Comparison of ENCODE assay signal across 9 cellular contexts in genomic region chr1:167601442-167602380, GRCh38. TPM values are rescaled to one million over a fixed set of nuclear protein-coding genes. Genes with fewer than 3 reads are reported as not detected.
DNase-seq lines count a peak whose midpoint lies in the region; ATAC-seq and TF ChIP-seq lines count a peak whose summit lies in the region.
"Had no signal": no experiment of that assay in that cellular context is flagged by ENCODE, and none has a peak within 500 bp of the region (broad histone marks: within the 10 kb centered on the region; RNA-seq: fewer than 3 reads in every experiment).

No MANE protein-coding gene starts in this region.

- H3K27ac ChIP-seq in left lung = peak overlapping the region; percentile 51 to 79
- peak overlapping the region in 1 of 2 donors; percentile 17 for H3K27ac ChIP-seq in tibial artery
- no peak overlapping the region for H3K27ac ChIP-seq in WERI-Rb-1

- CTCF ChIA-PET in activated naive CD4-positive, alpha-beta T cell treated with anti-CD3 and anti-CD28 coated beads for 36 hours (lab: Charles Lee) = interaction anchor here (0.7 to 7.2 kb wide), 16 partner anchors 8 to 113 kb away, joined by 3 to 226 read pairs (median 8); partner anchors contain the start of genes CREG1 and RCSD1
- CTCF ChIA-PET in activated CD4-positive, alpha-beta memory T cell treated with anti-CD3 and anti-CD28 coated beads for 36 hours (lab: Charles Lee) = interaction anchor here (0.7 to 5.7 kb wide), 20 partner anchors 15 to 480 kb away, joined by 3 to 227 read pairs (median 8); partner anchors contain the start of genes CREG1 and RCSD1

- DNase-seq in activated naive CD4-positive, alpha-beta T cell treated with anti-CD3 and anti-CD28 coated beads for 36 hours = peak; percentile 40
- no peak for DNase-seq in activated naive CD4-positive, alpha-beta T cell (lab: John Stamatoyannopoulos, UW)
- peak; percentile 35 for DNase-seq in activated CD4-positive, alpha-beta memory T cell treated with anti-CD3 and anti-CD28 coated beads for 36 hours
- DNase-seq in left lung (peak; percentile 82 to 84), tibial artery (peak; percentile 67 to 73), COR-L47 (lab: John Stamatoyannopoulos, UW) (no peak), WERI-Rb-1 (no peak)

- no peaks in the 10 kb centered on the region for H3K27me3 ChIP-seq in left lung
- no peaks in the 10 kb centered on the region for H3K27me3 ChIP-seq in tibial artery
- H3K27me3 ChIP-seq in WERI-Rb-1 (ENCODE audit: insufficient read depth, low read depth, severe bottlenecking) = no peaks in the 10 kb centered on the region

- peaks cover 20 to 42% of the 10 kb centered on the region in 2 donors for H3K4me1 ChIP-seq in left lung
- peaks cover 0 to 21% (median 10%) of the 10 kb centered on the region in 4 donors for H3K4me1 ChIP-seq in tibial artery

- no peaks in the 10 kb centered on the region for H3K27me3 Mint-ChIP-seq in activated naive CD4-positive, alpha-beta T cell treated with anti-CD3 and anti-CD28 coated beads for 36 hours (ENCODE audit: low read depth)
- H3K27me3 Mint-ChIP-seq in activated CD4-positive, alpha-beta memory T cell treated with anti-CD3 and anti-CD28 coated beads for 36 hours = no peaks in the 10 kb centered on the region

- peaks cover under 1% of the 10 kb centered on the region for H3K36me3 Mint-ChIP-seq in activated naive CD4-positive, alpha-beta T cell treated with anti-CD3 and anti-CD28 coated beads for 36 hours (ENCODE audit: low read depth)
- H3K36me3 Mint-ChIP-seq in activated CD4-positive, alpha-beta memory T cell treated with anti-CD3 and anti-CD28 coated beads for 36 hours = no peaks in the 10 kb centered on the region

- H3K9me3 ChIP-seq in left lung (no peaks in the 10 kb centered on the region), tibial artery (peaks cover 0 to 1% (median 0%) of the 10 kb centered on the region in 3 donors), WERI-Rb-1 (ENCODE audit: severe bottlenecking) (no peaks in the 10 kb centered on the region)

- TF ChIP-seq CTCF in left lung (IDR thresholded peaks at IDR 0.05) (no peak), tibial artery (IDR thresholded peaks at IDR 0.05) (no peak), WERI-Rb-1 (IDR thresholded peaks at IDR 0.05; ENCODE audit: low read depth, low read length) (no peak)

- peaks cover 39% of the 10 kb centered on the region for H3K4me1 Mint-ChIP-seq in activated naive CD4-positive, alpha-beta T cell treated with anti-CD3 and anti-CD28 coated beads for 36 hours (ENCODE audit: low read depth)
- peaks cover 37% of the 10 kb centered on the region for H3K4me1 Mint-ChIP-seq in activated CD4-positive, alpha-beta memory T cell treated with anti-CD3 and anti-CD28 coated beads for 36 hours (ENCODE audit: low read depth)

- POLR2A ChIA-PET in activated CD4-positive, alpha-beta memory T cell treated with anti-CD3 and anti-CD28 coated beads for 36 hours (lab: Charles Lee) = interaction anchor here (0.8 to 2.0 kb wide), 5 partner anchors 27 to 113 kb away, joined by 3 to 21 read pairs (median 13); no protein-coding TSS in a partner anchor

- peak; percentile 88 for ATAC-seq in left lung
- ATAC-seq in HG02642 (IDR thresholded peaks at IDR 0.05; ENCODE audit: poor library complexity, unreplicated experiment) = no peak

- H3K36me3 ChIP-seq in left lung (no peaks in the 10 kb centered on the region), tibial artery (no peaks in the 10 kb centered on the region), WERI-Rb-1 (no peaks in the 10 kb centered on the region)

- intact Hi-C loops in activated naive CD4-positive, alpha-beta T cell treated with anti-CD3 and anti-CD28 coated beads for 36 hours (cut with micrococcal nuclease) = loop anchor here (1.0 kb wide), 1 partner anchor 16 kb away; no protein-coding TSS in a partner anchor
- intact Hi-C loops in activated CD4-positive, alpha-beta memory T cell treated with anti-CD3 and anti-CD28 coated beads for 36 hours (cut with micrococcal nuclease) = loop anchor here (2.0 kb wide), 1 partner anchor 481 kb away; no protein-coding TSS in a partner anchor
- intact Hi-C loops in left lung (cut with DNase I) (loop anchor here in 1 of 2 donors (2.0 kb wide), 1 partner anchor 85 kb away; no protein-coding TSS in a partner anchor), tibial artery (cut with DNase I; ENCODE audit: low total_unique reads) (loop anchor here (2.0 to 10.0 kb wide), 2 partner anchors 85 to 193 kb away; no protein-coding TSS in a partner anchor)

- peak overlapping the region; percentile 23 for H3K4me3 Mint-ChIP-seq in activated naive CD4-positive, alpha-beta T cell treated with anti-CD3 and anti-CD28 coated beads for 36 hours
- H3K4me3 Mint-ChIP-seq in activated CD4-positive, alpha-beta memory T cell treated with anti-CD3 and anti-CD28 coated beads for 36 hours = no peak overlapping the region

- peak overlapping the region; percentile 75 for H3K27ac Mint-ChIP-seq in activated naive CD4-positive, alpha-beta T cell treated with anti-CD3 and anti-CD28 coated beads for 36 hours
- peak overlapping the region; percentile 64 for H3K27ac Mint-ChIP-seq in activated CD4-positive, alpha-beta memory T cell treated with anti-CD3 and anti-CD28 coated beads for 36 hours

- peaks cover 2% of the 10 kb centered on the region for H3K9me3 Mint-ChIP-seq in activated naive CD4-positive, alpha-beta T cell treated with anti-CD3 and anti-CD28 coated beads for 36 hours
- H3K9me3 Mint-ChIP-seq in activated CD4-positive, alpha-beta memory T cell treated with anti-CD3 and anti-CD28 coated beads for 36 hours = peaks cover 7% of the 10 kb centered on the region

- H3K4me3 ChIP-seq in left lung = no peak overlapping the region
- H3K4me3 ChIP-seq in tibial artery = no peak overlapping the region
- H3K4me3 ChIP-seq in WERI-Rb-1 (ENCODE audit: low read depth, low read length) = no peak overlapping the region

RNA-seq across cellular contexts. Expression of gene RCSD1, which starts 28.3 kb away (rescaled TPM):
- total RNA-seq in activated naive CD4-positive, alpha-beta T cell treated with anti-CD3 and anti-CD28 coated beads for 36 hours = 10 to 100 TPM; 27.3 to 27.9 TPM
- total RNA-seq in activated CD4-positive, alpha-beta memory T cell treated with anti-CD3 and anti-CD28 coated beads for 36 hours = 10 to 100 TPM; 61.7 to 65.8 TPM
- total RNA-seq in left lung = 10 to 100 TPM; 12.2 to 21.5 TPM
- total RNA-seq: epithelial cell of proximal tubule had no signal

RNA-seq across cellular contexts. Expression of gene CREG1, which starts 48.1 kb away (rescaled TPM):
- total RNA-seq in activated naive CD4-positive, alpha-beta T cell treated with anti-CD3 and anti-CD28 coated beads for 36 hours = 10 to 100 TPM in 1 of 2 experiments, 1 to 10 TPM in 1; 9.6 to 10.7 TPM
- 10 to 100 TPM; 13.5 to 14.6 TPM for total RNA-seq in activated CD4-positive, alpha-beta memory T cell treated with anti-CD3 and anti-CD28 coated beads for 36 hours
- total RNA-seq in left lung = 100 to 1,000 TPM; 132 to 157 TPM

Comparison
In these comparisons a context has a peak if more than half of its experiments do, and no peak if none do; other contexts are left out.
1. DNase-seq: peak in activated naive CD4-positive, alpha-beta T cell treated with anti-CD3 and anti-CD28 coated beads for 36 hours (single experiment), activated CD4-positive, alpha-beta memory T cell treated with anti-CD3 and anti-CD28 coated beads for 36 hours (single experiment), left lung (2 of 2) and tibial artery (2 of 2); none in activated naive CD4-positive, alpha-beta T cell (0 of 4), COR-L47 (single experiment) and WERI-Rb-1 (single experiment).
2. RNA of gene CREG1, which starts 48.1 kb away (total RNA-seq): 132 to 157 TPM in left lung; 13.5 to 14.6 TPM in activated CD4-positive, alpha-beta memory T cell treated with anti-CD3 and anti-CD28 coated beads for 36 hours and 9.6 to 10.7 TPM in activated naive CD4-positive, alpha-beta T cell treated with anti-CD3 and anti-CD28 coated beads for 36 hours; every median in the first group is over 4 times any median in the second.